Comparison of ENCODE assay signal across 9 cellular contexts in the genomic region with DNA sequence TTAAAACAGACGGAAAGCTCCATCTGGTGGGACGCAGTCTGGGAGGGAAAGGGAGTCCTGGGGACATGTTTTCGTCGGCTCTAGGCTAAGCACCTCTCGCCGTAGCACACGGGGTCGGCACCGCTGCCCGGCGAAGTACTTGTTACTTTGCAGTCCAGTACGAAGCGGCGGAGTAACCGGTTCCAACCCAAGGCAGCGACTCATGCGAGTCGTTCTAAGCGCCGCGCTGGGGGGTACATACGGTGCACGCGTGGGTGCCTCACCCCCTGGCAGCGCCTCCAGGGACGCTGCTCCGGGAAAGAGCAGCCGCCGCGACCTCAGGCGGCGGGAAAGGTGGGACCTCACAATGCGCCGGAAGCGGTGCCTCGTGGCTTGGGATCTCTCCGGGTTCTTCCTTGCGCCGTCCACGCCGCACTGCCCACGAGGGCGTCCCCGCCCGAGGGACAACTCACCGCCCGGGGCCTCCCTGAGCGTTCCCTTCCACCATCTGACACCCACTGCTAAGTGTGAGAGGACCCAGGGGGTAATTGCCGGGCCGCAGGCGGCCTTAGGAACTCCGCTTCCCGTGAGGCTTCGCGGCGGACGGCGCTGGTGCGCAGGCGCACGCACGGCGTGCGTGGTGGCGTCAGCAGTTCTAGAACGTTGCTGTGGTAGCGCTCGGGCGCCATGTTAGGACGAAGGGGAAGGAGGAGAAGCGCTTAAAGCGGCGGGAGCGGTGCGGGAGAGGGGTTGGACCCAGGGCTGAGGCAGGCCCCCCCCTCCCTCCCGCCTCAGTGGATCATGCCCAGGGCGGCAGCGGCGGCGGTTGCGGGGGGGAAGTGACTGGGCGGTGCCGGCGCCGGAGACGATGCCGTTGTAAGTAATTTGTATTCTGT. TPM values are rescaled to one million over a fixed set of nuclear protein-coding genes. Genes with fewer than 3 reads are reported as not detected.
DNase-seq lines count a peak whose midpoint lies in the region; ATAC-seq, FAIRE-seq and TF ChIP-seq lines count a peak whose summit lies in the region.
"Had no signal": no experiment of that assay in that cellular context is flagged by ENCODE, and none has a peak within 500 bp of the region (broad histone marks: within the 10 kb centered on the region; RNA-seq: fewer than 3 reads in every experiment).

PAPOLA (plus strand) TSS at position 637 of the 875 bp plus-strand sequence; CDS start at position 848, 211 bp downstream.

- TF ChIP-seq CTCF in AG10803 (conservative IDR thresholded peaks at IDR 0.05; ENCODE audit: low read length) (peak; percentile 12; the same call in 1 of the 2 replicates), kidney (IDR thresholded peaks at IDR 0.05; ENCODE audit: borderline replicate concordance, extremely low read depth, insufficient read depth) (peak; percentile 2)

- peak within 1 kb of the TSS; percentile 95 to 98 for H3K27ac ChIP-seq in kidney (ENCODE audit: low read depth in 2 of 2, low read length in 2 of 2)

- ATAC-seq in GM19035 (IDR thresholded peaks at IDR 0.05; ENCODE audit: unreplicated experiment) (peak; percentile 90), HG03354 (IDR thresholded peaks at IDR 0.05; ENCODE audit: poor library complexity, severe bottlenecking, unreplicated experiment) (peak; percentile 90)

- peak within 1 kb of the TSS; percentile 86 to 95 for H3K9ac ChIP-seq in kidney (ENCODE audit: low read length in 2 of 2)

- H3K4me3 ChIP-seq in AG10803 (ENCODE audit: low read length) (peak within 1 kb of the TSS; percentile 94), kidney (ENCODE audit: low read length in 2 of 2) (peak within 1 kb of the TSS; percentile 84 to 86)

- H3K9me3 ChIP-seq in kidney (ENCODE audit: control insufficient read depth in 1 of 2, low read length in 2 of 2) = no peaks in the 10 kb centered on the region

- no peaks in the 10 kb centered on the region for H3K36me3 ChIP-seq in kidney (ENCODE audit: control insufficient read depth in 1 of 2, insufficient read depth in 2 of 2, low read length in 2 of 2)

- DNase-seq in AG10803 (ENCODE audit: low read depth) = peak; percentile 93
- peak; percentile 89 for DNase-seq in NCI-H446 treated with DMSO at 0.1 percent for 48 hours (lab: John Stamatoyannopoulos, UW)
- DNase-seq in activated CD4-positive, CD25-positive, alpha-beta regulatory T cell treated with anti-CD3 and anti-CD28 coated beads, Interleukin-2, amount 50 U/mL, for 72 hours = peak; percentile 95
- peak; percentile 37 to 72 for DNase-seq in cerebellar nuclear complex (lab: John Stamatoyannopoulos, UW)
- DNase-seq in kidney = peak; percentile 98
- DNase-seq in stimulated activated CD4-positive, alpha-beta T cell treated with anti-CD3 and anti-CD28 coated beads, Interleukin-15, amount 100 ng/mL, for 24 hours = peak; percentile 95

- no peak for FAIRE-seq in kidney (lab: Jason Lieb, UNC)
- FAIRE-seq: colon had no signal

- H3K4me1 ChIP-seq in kidney (ENCODE audit: control insufficient read depth in 1 of 2, insufficient read depth in 1 of 2, low read depth in 1 of 2, low read length in 2 of 2) = peaks cover 16 to 19% of the 10 kb centered on the region in 2 donors

- intact Hi-C loops in kidney (cut with DNase I) = no loop called here

RNA-seq across cellular contexts. Expression of gene PAPOLA, which starts in this region (rescaled TPM):
- 160 TPM for total RNA-seq in kidney
- 70.8 TPM for polyA plus RNA-seq in kidney (ENCODE audit: insufficient read depth, low read depth, low replicate concordance)

Comparison
In these comparisons a context has a peak if more than half of its experiments do, and no peak if none do; other contexts are left out.
1. Peak in every context shown above with its lines: DNase-seq, ATAC-seq, H3K4me3 ChIP-seq and H3K27ac ChIP-seq.